8 cellular contexts compared by ENCODE assay signal in genomic region chr2:109030870-109031480, GRCh38. TPM values are rescaled to one million over a fixed set of nuclear protein-coding genes. Genes with fewer than 3 reads are reported as not detected.
DNase-seq lines count a peak whose midpoint lies in the region; ATAC-seq and TF ChIP-seq lines count a peak whose summit lies in the region.

No MANE protein-coding gene starts in this region.

- H3K4me3 Mint-ChIP-seq in effector memory CD8-positive, alpha-beta T cell, result peak overlapping the region; percentile 69 to 86

- in situ Hi-C loops in Panc1 (cut with HindIII; ENCODE audit: low pct_unique_long_range_greater_than_20kb, low sequenced_read_pairs), result no loop called here

- no peaks in the 10 kb centered on the region for H3K9me3 Mint-ChIP-seq in effector memory CD8-positive, alpha-beta T cell

- peak overlapping the region; percentile 72 for H3K4me2 ChIP-seq in parathyroid adenoma (ENCODE audit: low read length)

- H3K79me2 ChIP-seq in parathyroid adenoma, result no peaks in the 10 kb centered on the region

- H2AFZ ChIP-seq in parathyroid adenoma, result peak overlapping the region; percentile 79

- peak; percentile 24 for DNase-seq in CMK (ENCODE audit: low read depth)
- no peak for DNase-seq in Panc1 (ENCODE audit: low read depth, low spot score)
- no peak for DNase-seq in effector memory CD8-positive, alpha-beta T cell
- no peak for DNase-seq in DMS 273 treated with DMSO at 0.1 percent for 48 hours (lab: John Stamatoyannopoulos, UW)
- no peak for DNase-seq in posterior cingulate gyrus
- no peak for DNase-seq in GF-D8 (lab: John Stamatoyannopoulos, UW)
- no peak for DNase-seq in left lobe of liver (ENCODE audit: low spot score)

- no peaks in the 10 kb centered on the region for H3K27me3 Mint-ChIP-seq in effector memory CD8-positive, alpha-beta T cell

- H3K4me1 ChIP-seq in Panc1 (ENCODE audit: control insufficient read depth, insufficient read depth, low read length) (no peaks in the 10 kb centered on the region), parathyroid adenoma (no peaks in the 10 kb centered on the region)

- H3K27ac Mint-ChIP-seq in effector memory CD8-positive, alpha-beta T cell, result peak overlapping the region; percentile 71 to 93

- POLR2A ChIA-PET in Panc1 (lab: Charles Lee), result interaction anchor here (0.6 kb wide), 1 partner anchor 28 kb away, joined by 4 read pairs; no protein-coding TSS in a partner anchor

- CTCF ChIA-PET in Panc1 (lab: Charles Lee), result no interaction called here

- ATAC-seq in Panc1 (peak; percentile 13; the same call in 1 of the 2 replicates), left lobe of liver (no peak)
- no peak for ATAC-seq in effector memory CD8-positive, alpha-beta T cell (replicated peaks)

- no peak overlapping the region for H3K9ac ChIP-seq in parathyroid adenoma

- intact Hi-C loops in Panc1 (cut with micrococcal nuclease; ENCODE audit: unreplicated experiment) (no loop called here), posterior cingulate gyrus (cut with DNase I) (no loop called here)

- H3K27ac ChIP-seq in Panc1 (ENCODE audit: low read length) (no peak overlapping the region), parathyroid adenoma (no peak overlapping the region)

- H3K36me3 ChIP-seq in Panc1 (ENCODE audit: control insufficient read depth, insufficient read depth, low read length), result no peaks in the 10 kb centered on the region
- no peaks in the 10 kb centered on the region for H3K36me3 ChIP-seq in parathyroid adenoma (ENCODE audit: control insufficient read depth, insufficient read depth, low read length)

- peaks cover 2% of the 10 kb centered on the region; the same call in 1 of the 2 replicates for H3K9me3 ChIP-seq in Panc1 (ENCODE audit: control insufficient read depth, insufficient read depth, low read depth, low read length)
- no peaks in the 10 kb centered on the region for H3K9me3 ChIP-seq in parathyroid adenoma (ENCODE audit: control insufficient read depth, low read length)

- H3K36me3 Mint-ChIP-seq in effector memory CD8-positive, alpha-beta T cell (ENCODE audit: insufficient read depth), result peaks cover 6% of the 10 kb centered on the region

- peaks cover 17 to 42% of the 10 kb centered on the region in 2 donors for H3K4me1 Mint-ChIP-seq in effector memory CD8-positive, alpha-beta T cell (ENCODE audit: low read depth in 2 of 2)

- H3K4me3 ChIP-seq in Panc1 (ENCODE audit: low read depth in 2 of 2, low read length in 2 of 2), result peak overlapping the region; percentile 31 to 40; a peak in 3 of 4 replicates
- peak overlapping the region; percentile 41 for H3K4me3 ChIP-seq in parathyroid adenoma (ENCODE audit: low read depth, low read length)

- no peaks in the 10 kb centered on the region; the same call in 1 of the 2 replicates for H3K27me3 ChIP-seq in Panc1 (ENCODE audit: control insufficient read depth, insufficient read depth, low read length)
- no peaks in the 10 kb centered on the region for H3K27me3 ChIP-seq in parathyroid adenoma (ENCODE audit: control insufficient read depth, insufficient read depth, low read length)

- TF ChIP-seq CTCF in Panc1 (IDR thresholded peaks at IDR 0.05), result no peak
- TF ChIP-seq CTCF in parathyroid adenoma (IDR thresholded peaks at IDR 0.05), result no peak

- no TSS peak for BruUV-seq in Panc1 (replicated peaks; lab: Mats Ljungman, UMichigan)

RNA-seq across cellular contexts. Expression of gene EDAR, which starts 42.0 kb away (rescaled TPM):
- total RNA-seq in Panc1 (2021; ENCODE audit: unreplicated experiment), result not detected
- polyA plus RNA-seq in Panc1 (2012; ENCODE audit: insufficient read length), result not detected
- total RNA-seq in left lobe of liver, result 1.8 TPM
